26 cellular contexts compared by ENCODE assay signal in genomic region chr5:56344594-56344993, GRCh38.
"Had no signal": no experiment of that assay in that cellular context is flagged by ENCODE, and none has a peak within 500 bp of the region (broad histone marks: within the 10 kb centered on the region; RNA-seq: fewer than 3 reads in every experiment).

No MANE protein-coding gene starts in this region.

- H3K36me3 ChIP-seq: brain microvascular endothelial cell, MG63 had no signal

- DNase-seq: activated CD4-positive, alpha-beta memory T cell treated with anti-CD3 and anti-CD28 coated beads for 36 hours; activated CD4-positive, alpha-beta T cell treated with anti-CD3 and anti-CD28 coated beads for 4 hours; activated CD4-positive, alpha-beta T cell treated with anti-CD3 and anti-CD28 coated beads, Interleukin-2, amount 50 U/mL, for 1 hour; activated CD4-positive, CD25-positive, alpha-beta regulatory T cell treated with anti-CD3 and anti-CD28 coated beads, Interleukin-2, amount 50 U/mL, for 72 hours; activated CD8-positive, alpha-beta memory T cell treated with anti-CD3 and anti-CD28 coated beads, Interleukin-2, amount 50 U/mL, for 4 hours; activated gamma-delta T cell treated with Interleukin-2 at 50 U/mL for 16 hours; activated naive CD4-positive, alpha-beta T cell treated with anti-CD3 and anti-CD28 coated beads for 36 hours; activated T-cell treated with anti-CD3 and anti-CD28 coated beads for 4 hours; activated T-cell treated with anti-CD3 and anti-CD28 coated beads, Interleukin-2, amount 50 U/mL, for 4 hours; amniotic stem cell; aorta; brain microvascular endothelial cell; central memory CD4-positive, alpha-beta T cell; Kasumi-1; MG63; NCI-H1092; NCI-H1436 treated with DMSO at 0.1 percent for 48 hours; NCI-H1694 treated with DMSO at 0.1 percent for 48 hours; NCI-H2029; NCI-H345; NCI-H524 treated with DMSO at 0.1 percent for 48 hours; PC-9; Right ventricle myocardium superior had no signal

- H3K4me3 ChIP-seq: MG63, PC-9 had no signal

- H2AFZ ChIP-seq: PC-9 had no signal

- H3K27ac Mint-ChIP-seq: activated CD4-positive, alpha-beta memory T cell treated with anti-CD3 and anti-CD28 coated beads for 36 hours; activated naive CD4-positive, alpha-beta T cell treated with anti-CD3 and anti-CD28 coated beads for 36 hours; activated naive CD4-positive, alpha-beta T cell treated with anti-CD3 and anti-CD28 coated beads, Interleukin-2, amount 50 U/mL, for 72 hours; activated T-helper 1 cell treated with anti-CD3 and anti-CD28 coated beads, Interleukin-12 subunit alpha, Interleukin-12 subunit beta, Interleukin-2, Interleukin-4 antibody, amounts not matched to agents 30 ng/mL and 10 ng/mL and 1 ng/mL, durations not matched to agents 14 hours and 24 hours and 36 hours; WTC11 had no signal

- H3K36me3 Mint-ChIP-seq: WTC11 had no signal

- H3K4me1 Mint-ChIP-seq: WTC11 had no signal

- H3K4me2 ChIP-seq: PC-9 had no signal

- H3K9me3 ChIP-seq: MG63 had no signal

- H3K4me3 Mint-ChIP-seq: activated CD4-positive, alpha-beta memory T cell treated with anti-CD3 and anti-CD28 coated beads for 36 hours; activated naive CD4-positive, alpha-beta T cell treated with anti-CD3 and anti-CD28 coated beads for 36 hours; activated T-cell treated with anti-CD3 and anti-CD28 coated beads, Interleukin-2, amount 50 U/mL, for 4 hours; activated T-helper 1 cell treated with anti-CD3 and anti-CD28 coated beads, Interleukin-12 subunit alpha, Interleukin-12 subunit beta, Interleukin-2, Interleukin-4 antibody, amounts not matched to agents 30 ng/mL and 10 ng/mL and 1 ng/mL, durations not matched to agents 14 hours and 24 hours and 36 hours; WTC11 had no signal

- H3K27me3 Mint-ChIP-seq: activated CD4-positive, alpha-beta memory T cell treated with anti-CD3 and anti-CD28 coated beads for 36 hours had no signal

- H3K27me3 ChIP-seq: brain microvascular endothelial cell, MG63 had no signal

- H3K27ac ChIP-seq: brain microvascular endothelial cell, PC-9 had no signal

- ATAC-seq: activated T-cell treated with anti-CD3 and anti-CD28 coated beads, Interleukin-2, amount 50 U/mL, for 4 hours; WTC11 had no signal
